8 cellular contexts compared by ENCODE assay signal in genomic region chr19:49679832-49680472, GRCh38. TPM values are rescaled to one million over a fixed set of nuclear protein-coding genes. Genes with fewer than 3 reads are reported as not detected.
DNase-seq lines count a peak whose midpoint lies in the region; ATAC-seq and TF ChIP-seq lines count a peak whose summit lies in the region.

No MANE protein-coding gene starts in this region.

- peaks cover 36% of the 10 kb centered on the region for H3K4me1 ChIP-seq in Karpas-422 (ENCODE audit: low read length)

- H3K9me3 ChIP-seq in Karpas-422 (ENCODE audit: low read length), result no peaks in the 10 kb centered on the region
- H3K9me3 ChIP-seq in MG63, result no peaks in the 10 kb centered on the region

- H3K4me3 ChIP-seq in Karpas-422 (ENCODE audit: low read length), result peak overlapping the region; percentile 92
- no peak overlapping the region for H3K4me3 ChIP-seq in MG63

- peak overlapping the region; percentile 76 for H3K4me2 ChIP-seq in Karpas-422 (ENCODE audit: low read depth, low read length, poor library complexity, severe bottlenecking)

- peaks cover 51% of the 10 kb centered on the region for H4K20me1 ChIP-seq in Karpas-422 (ENCODE audit: insufficient read depth, low read depth, low read length)

- ATAC-seq in central memory CD8-positive, alpha-beta T cell (replicated peaks; ENCODE audit: extremely low read depth, poor library complexity, severe bottlenecking), result no peak
- ATAC-seq in GM19324 (IDR thresholded peaks at IDR 0.05; ENCODE audit: low FRiP score, unreplicated experiment), result no peak

- peaks cover 52% of the 10 kb centered on the region for H3K79me2 ChIP-seq in Karpas-422 (ENCODE audit: low read length)

- peak overlapping the region; percentile 28 for H3K4me3 Mint-ChIP-seq in central memory CD8-positive, alpha-beta T cell
- H3K4me3 Mint-ChIP-seq in neural crest cell, result peak overlapping the region; percentile 99

- peak overlapping the region; percentile 99 for H3K27ac Mint-ChIP-seq in central memory CD8-positive, alpha-beta T cell (ENCODE audit: low read depth)
- H3K27ac Mint-ChIP-seq in neural crest cell (ENCODE audit: unreplicated experiment), result no peak overlapping the region

- H3K27me3 ChIP-seq in Karpas-422 (ENCODE audit: low read length) (no peaks in the 10 kb centered on the region), MG63 (no peaks in the 10 kb centered on the region)

- H3K27ac ChIP-seq in C4-2B (peak overlapping the region; percentile 19; the same call in 1 of the 2 replicates), Karpas-422 (ENCODE audit: low read length) (peak overlapping the region; percentile 32)

- peak; percentile 56 for DNase-seq in Karpas-422
- no peak for DNase-seq in central memory CD8-positive, alpha-beta T cell (ENCODE audit: low spot score in 2 of 2)
- DNase-seq in neural crest cell (ENCODE audit: low read depth, low spot score), result no peak
- no peak for DNase-seq in effector CD8-positive, alpha-beta T cell (lab: John Stamatoyannopoulos, UW)
- DNase-seq in MG63, result no peak
- DNase-seq in NCI-H1694 (lab: John Stamatoyannopoulos, UW), result no peak

- H3K9me2 ChIP-seq in Karpas-422 (replicated peaks; ENCODE audit: insufficient read depth, low read length), result no peaks in the 10 kb centered on the region

- peaks cover 45% of the 10 kb centered on the region for H3K4me1 Mint-ChIP-seq in central memory CD8-positive, alpha-beta T cell
- peaks cover 34% of the 10 kb centered on the region for H3K4me1 Mint-ChIP-seq in neural crest cell

- no peak overlapping the region for H2AFZ ChIP-seq in Karpas-422 (ENCODE audit: low read length)

- H3K36me3 ChIP-seq in Karpas-422 (ENCODE audit: insufficient read depth, low read length), result peaks cover 32% of the 10 kb centered on the region
- peaks cover 55% of the 10 kb centered on the region for H3K36me3 ChIP-seq in MG63

- no peak for TF ChIP-seq CTCF in C4-2B (conservative IDR thresholded peaks at IDR 0.05)
- no peak for TF ChIP-seq CTCF in neural crest cell (conservative IDR thresholded peaks at IDR 0.05)

- peak overlapping the region; percentile 58 for H3K9ac ChIP-seq in Karpas-422 (ENCODE audit: low read length)

- no peaks in the 10 kb centered on the region for H3K9me3 Mint-ChIP-seq in central memory CD8-positive, alpha-beta T cell
- no peaks in the 10 kb centered on the region for H3K9me3 Mint-ChIP-seq in neural crest cell

- H3K27me3 Mint-ChIP-seq in central memory CD8-positive, alpha-beta T cell, result no peaks in the 10 kb centered on the region
- H3K27me3 Mint-ChIP-seq in neural crest cell (ENCODE audit: low read depth), result peaks cover 6% of the 10 kb centered on the region

- peaks cover 41% of the 10 kb centered on the region for H3K36me3 Mint-ChIP-seq in central memory CD8-positive, alpha-beta T cell (ENCODE audit: insufficient read depth)
- peaks cover 7% of the 10 kb centered on the region for H3K36me3 Mint-ChIP-seq in neural crest cell (ENCODE audit: low read depth)

RNA-seq across cellular contexts. Expression of gene PRMT1, which starts 2.9 kb away (rescaled TPM):
- total RNA-seq in Karpas-422 (2014; rRNA removed; shearing (Covaris generic); ENCODE audit: low replicate concordance), result 293 and 522 TPM in 2 replicates
- total RNA-seq in neural crest cell, result 454 and 470 TPM in 2 replicates
- total RNA-seq in MG63 (2014; rRNA removed; shearing (Covaris generic); ENCODE audit: low replicate concordance), result 705 and 777 TPM in 2 replicates

RNA-seq across cellular contexts. Expression of gene ADM5, which starts 9.4 kb away (rescaled TPM):
- 4.0 and 12.0 TPM in 2 replicates for total RNA-seq in Karpas-422 (2014; rRNA removed; shearing (Covaris generic); ENCODE audit: low replicate concordance)
- 11.8 TPM in 2 replicates for total RNA-seq in neural crest cell
- 0.33 and 1.4 TPM in 2 replicates for total RNA-seq in MG63 (2014; rRNA removed; shearing (Covaris generic); ENCODE audit: low replicate concordance)

RNA-seq across cellular contexts. Expression of gene CPT1C, which starts 11.0 kb away (rescaled TPM):
- 0.26 and 1.3 TPM in 2 replicates for total RNA-seq in Karpas-422 (2014; rRNA removed; shearing (Covaris generic); ENCODE audit: low replicate concordance)
- total RNA-seq in neural crest cell, result 87.7 and 96.1 TPM in 2 replicates
- total RNA-seq in MG63 (2014; rRNA removed; shearing (Covaris generic); ENCODE audit: low replicate concordance), result not detected in 2 replicates

RNA-seq across cellular contexts. Expression of gene BCL2L12, which starts 14.2 kb away (rescaled TPM):
- 25.6 and 35.4 TPM in 2 replicates for total RNA-seq in Karpas-422 (2014; rRNA removed; shearing (Covaris generic); ENCODE audit: low replicate concordance)
- 92.4 and 99.5 TPM in 2 replicates for total RNA-seq in neural crest cell
- total RNA-seq in MG63 (2014; rRNA removed; shearing (Covaris generic); ENCODE audit: low replicate concordance), result 3.0 TPM in 1 of 2 replicates, not detected in the other

RNA-seq across cellular contexts. Expression of gene IRF3, which starts 14.3 kb away (rescaled TPM):
- 78.2 and 293 TPM in 2 replicates for total RNA-seq in Karpas-422 (2014; rRNA removed; shearing (Covaris generic); ENCODE audit: low replicate concordance)
- total RNA-seq in neural crest cell, result 70.0 and 76.0 TPM in 2 replicates
- total RNA-seq in MG63 (2014; rRNA removed; shearing (Covaris generic); ENCODE audit: low replicate concordance), result 64.1 and 104 TPM in 2 replicates

Comparison
In these comparisons a context has a peak if more than half of its experiments do, and no peak if none do; other contexts are left out.
1. RNA of gene CPT1C, which starts 11.0 kb away (total RNA-seq): 87.7 to 96.1 TPM in neural crest cell; 0.26 to 1.3 TPM in Karpas-422 and not detected in MG63; every median in the first group is over 10 times any median in the second.